In the genomic region with DNA sequence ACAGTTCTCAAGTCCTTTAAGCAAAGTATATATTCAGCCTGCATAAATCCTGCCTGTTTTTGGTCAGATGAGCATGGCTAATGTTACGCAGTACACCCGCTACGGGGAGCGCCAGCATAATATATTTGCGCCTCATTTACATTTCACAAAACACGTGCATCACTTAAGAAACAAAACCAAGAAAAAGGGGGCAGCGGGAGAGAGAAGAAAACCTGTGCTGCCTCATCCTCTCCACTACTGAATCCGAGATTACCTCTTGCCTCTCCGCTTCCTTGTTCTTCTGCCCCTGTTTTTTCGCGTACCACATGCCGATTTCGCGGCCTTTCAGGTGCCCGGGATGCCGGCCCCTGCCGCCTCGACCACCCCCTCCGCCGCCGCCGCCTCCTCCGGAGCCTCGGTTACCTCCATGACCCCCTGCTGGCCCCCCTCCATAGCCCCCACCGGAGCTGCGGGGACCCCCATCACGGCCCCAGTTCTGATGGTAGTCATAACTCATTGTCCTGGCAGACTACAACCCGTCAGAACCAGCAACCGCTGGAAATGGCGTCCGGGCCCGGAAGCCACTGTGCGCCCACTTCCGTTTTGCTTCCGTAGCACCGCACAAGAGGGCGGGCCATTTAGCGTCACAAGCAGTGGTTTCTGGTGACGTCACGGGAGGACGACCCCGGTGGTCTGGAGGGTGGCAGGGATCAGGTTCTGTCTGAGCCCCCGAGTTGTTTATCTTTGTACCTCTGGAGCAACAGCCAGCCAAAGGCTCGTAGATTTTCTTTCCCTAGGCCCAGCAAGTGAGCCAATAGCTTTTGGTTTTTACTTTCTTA, we compare ENCODE assay signal across 1 cellular context.
TF ChIP-seq lines count a peak whose summit lies in the region.

DHX36 (minus strand) TSS at position 567 of the 818 bp plus-strand sequence; CDS start at position 496, 71 bp downstream.

TF ChIP-seq in HepG2, 621 proteins besides CTCF, POLR2A, EP300 and RAD21 (continued from another document and continues in another):
- TF ChIP-seq LRRFIP1 (CRISPR knock-in tag; conservative IDR thresholded peaks at IDR 0.05) (no peak), STAG1 (CRISPR knock-in tag; IDR thresholded peaks at IDR 0.05) (no peak), SMC3 (IDR thresholded peaks at IDR 0.05; ENCODE audit: low read length) (no peak), ZNF563 (CRISPR knock-in tag; IDR thresholded peaks at IDR 0.05) (no peak), MTA3 (CRISPR knock-in tag; IDR thresholded peaks at IDR 0.05) (no peak), ZNF589 (CRISPR knock-in tag; conservative IDR thresholded peaks at IDR 0.05) (no peak), BRD4 (CRISPR knock-in tag; IDR thresholded peaks at IDR 0.05) (peak; percentile 52), ZNF776 (CRISPR knock-in tag; IDR thresholded peaks at IDR 0.05) (peak; percentile 32; the same call in 1 of the 2 replicates), PITX1 (CRISPR knock-in tag; IDR thresholded peaks at IDR 0.05) (no peak), ZNF549 (CRISPR knock-in tag; IDR thresholded peaks at IDR 0.05) (no peak), SCMH1 (CRISPR knock-in tag; IDR thresholded peaks at IDR 0.05; ENCODE audit: borderline replicate concordance) (no peak), DBP (CRISPR knock-in tag; IDR thresholded peaks at IDR 0.05; ENCODE audit: not compliant biosample characterization) (no peak), SRSF4 (IDR thresholded peaks at IDR 0.05; ENCODE audit: low read depth, low read length, poor library complexity, severe bottlenecking) (no peak), ZNF530 (CRISPR knock-in tag; IDR thresholded peaks at IDR 0.05; ENCODE audit: low read depth) (no peak), NCOR1 (IDR thresholded peaks at IDR 0.05; ENCODE audit: borderline replicate concordance, low read length) (no peak), ZNF17 (CRISPR knock-in tag; IDR thresholded peaks at IDR 0.05) (no peak), RXRA (CRISPR knock-in tag; IDR thresholded peaks at IDR 0.05) (peak; percentile 56; the same call in 1 of the 2 replicates), ZNF841 (CRISPR knock-in tag; IDR thresholded peaks at IDR 0.05; ENCODE audit: borderline replicate concordance) (no peak), ZIK1 (CRISPR knock-in tag; IDR thresholded peaks at IDR 0.05; ENCODE audit: borderline replicate concordance, low read depth) (no peak; the same call in 1 of the 2 replicates), RFX1 (IDR thresholded peaks at IDR 0.05) (no peak), ERF (CRISPR knock-in tag; IDR thresholded peaks at IDR 0.05) (peak; percentile 33; the same call in 1 of the 2 replicates), GPN1 (CRISPR knock-in tag; IDR thresholded peaks at IDR 0.05; ENCODE audit: borderline replicate concordance) (no peak), ZNF20 (CRISPR knock-in tag; IDR thresholded peaks at IDR 0.05) (no peak), ZNF567 (CRISPR knock-in tag; IDR thresholded peaks at IDR 0.05; ENCODE audit: borderline replicate concordance) (no peak), ATRX (CRISPR knock-in tag; IDR thresholded peaks at IDR 0.05; ENCODE audit: borderline replicate concordance) (no peak), NR0B2 (CRISPR knock-in tag; IDR thresholded peaks at IDR 0.05) (0 out of 2 replicates have a peak, but pooled peaks have one; percentile 41), MED8 (CRISPR knock-in tag; IDR thresholded peaks at IDR 0.05; ENCODE audit: insufficient replicate concordance) (no peak), ZNF737 (CRISPR knock-in tag; IDR thresholded peaks at IDR 0.05; ENCODE audit: borderline replicate concordance) (no peak; the same call in 1 of the 2 replicates), ZNF543 (CRISPR knock-in tag; IDR thresholded peaks at IDR 0.05) (0 out of 2 replicates have a peak, but pooled peaks have one; percentile 51), SUZ12 (IDR thresholded peaks at IDR 0.05; ENCODE audit: low read depth, low read length) (no peak), HNF1A (IDR thresholded peaks at IDR 0.05; ENCODE audit: low read depth) (no peak), HNF1A (CRISPR knock-in tag; IDR thresholded peaks at IDR 0.05; ENCODE audit: borderline replicate concordance) (no peak), SIX1 (CRISPR knock-in tag; IDR thresholded peaks at IDR 0.05; ENCODE audit: borderline replicate concordance) (no peak), FIP1L1 (IDR thresholded peaks at IDR 0.05; ENCODE audit: borderline replicate concordance, insufficient read depth, low read depth, low read length) (no peak), KDM6A (CRISPR knock-in tag; IDR thresholded peaks at IDR 0.05; ENCODE audit: low read depth) (no peak), ZNF580 (CRISPR knock-in tag; IDR thresholded peaks at IDR 0.05; ENCODE audit: borderline replicate concordance, low read depth) (no peak), MXI1 (IDR thresholded peaks at IDR 0.05; ENCODE audit: borderline replicate concordance, low read depth, low read length) (0 out of 3 replicates have a peak, but pooled peaks have one; percentile 43), SRY (CRISPR knock-in tag; IDR thresholded peaks at IDR 0.05) (no peak), TCF12 (IDR thresholded peaks at IDR 0.05) (no peak), TCF12 (CRISPR knock-in tag; IDR thresholded peaks at IDR 0.05) (no peak), POGZ (CRISPR knock-in tag; IDR thresholded peaks at IDR 0.05) (peak; percentile 96), CBFB (CRISPR knock-in tag; IDR thresholded peaks at IDR 0.05) (peak; percentile 64; the same call in 1 of the 2 replicates), FOXA1 (IDR thresholded peaks at IDR 0.05) (no peak), FOXA1 (CRISPR knock-in tag; IDR thresholded peaks at IDR 0.05) (0 out of 2 replicates have a peak, but pooled peaks have one; percentile 30)
- TF ChIP-seq, protein P1, sequence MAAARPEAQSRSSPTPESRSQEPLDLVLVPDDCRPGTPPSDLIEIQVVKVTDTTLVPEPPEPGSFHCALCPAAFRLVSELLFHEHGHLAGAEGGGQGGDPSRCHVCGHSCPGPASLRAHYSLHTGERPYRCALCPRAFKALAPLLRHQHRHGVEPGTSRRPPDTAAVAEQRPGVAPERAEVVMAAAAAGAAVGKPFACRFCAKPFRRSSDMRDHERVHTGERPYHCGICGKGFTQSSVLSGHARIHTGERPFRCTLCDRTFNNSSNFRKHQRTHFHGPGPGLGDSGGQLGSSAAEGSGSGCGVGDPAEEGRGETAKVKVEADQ (CRISPR knock-in tag; IDR thresholded peaks at IDR 0.05; ENCODE audit: borderline replicate concordance) = no peak
- TF ChIP-seq, protein P2, sequence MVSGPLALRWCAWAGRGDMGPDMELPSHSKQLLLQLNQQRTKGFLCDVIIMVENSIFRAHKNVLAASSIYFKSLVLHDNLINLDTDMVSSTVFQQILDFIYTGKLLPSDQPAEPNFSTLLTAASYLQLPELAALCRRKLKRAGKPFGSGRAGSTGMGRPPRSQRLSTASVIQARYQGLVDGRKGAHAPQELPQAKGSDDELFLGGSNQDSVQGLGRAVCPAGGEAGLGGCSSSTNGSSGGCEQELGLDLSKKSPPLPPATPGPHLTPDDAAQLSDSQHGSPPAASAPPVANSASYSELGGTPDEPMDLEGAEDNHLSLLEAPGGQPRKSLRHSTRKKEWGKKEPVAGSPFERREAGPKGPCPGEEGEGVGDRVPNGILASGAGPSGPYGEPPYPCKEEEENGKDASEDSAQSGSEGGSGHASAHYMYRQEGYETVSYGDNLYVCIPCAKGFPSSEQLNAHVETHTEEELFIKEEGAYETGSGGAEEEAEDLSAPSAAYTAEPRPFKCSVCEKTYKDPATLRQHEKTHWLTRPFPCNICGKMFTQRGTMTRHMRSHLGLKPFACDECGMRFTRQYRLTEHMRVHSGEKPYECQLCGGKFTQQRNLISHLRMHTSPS (CRISPR knock-in tag; IDR thresholded peaks at IDR 0.05; ENCODE audit: low read depth) = no peak
- TF ChIP-seq, protein P3, sequence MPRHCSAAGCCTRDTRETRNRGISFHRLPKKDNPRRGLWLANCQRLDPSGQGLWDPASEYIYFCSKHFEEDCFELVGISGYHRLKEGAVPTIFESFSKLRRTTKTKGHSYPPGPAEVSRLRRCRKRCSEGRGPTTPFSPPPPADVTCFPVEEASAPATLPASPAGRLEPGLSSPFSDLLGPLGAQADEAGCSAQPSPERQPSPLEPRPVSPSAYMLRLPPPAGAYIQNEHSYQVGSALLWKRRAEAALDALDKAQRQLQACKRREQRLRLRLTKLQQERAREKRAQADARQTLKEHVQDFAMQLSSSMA (CRISPR knock-in tag; IDR thresholded peaks at IDR 0.05) = no peak
- TF ChIP-seq, protein P4, sequence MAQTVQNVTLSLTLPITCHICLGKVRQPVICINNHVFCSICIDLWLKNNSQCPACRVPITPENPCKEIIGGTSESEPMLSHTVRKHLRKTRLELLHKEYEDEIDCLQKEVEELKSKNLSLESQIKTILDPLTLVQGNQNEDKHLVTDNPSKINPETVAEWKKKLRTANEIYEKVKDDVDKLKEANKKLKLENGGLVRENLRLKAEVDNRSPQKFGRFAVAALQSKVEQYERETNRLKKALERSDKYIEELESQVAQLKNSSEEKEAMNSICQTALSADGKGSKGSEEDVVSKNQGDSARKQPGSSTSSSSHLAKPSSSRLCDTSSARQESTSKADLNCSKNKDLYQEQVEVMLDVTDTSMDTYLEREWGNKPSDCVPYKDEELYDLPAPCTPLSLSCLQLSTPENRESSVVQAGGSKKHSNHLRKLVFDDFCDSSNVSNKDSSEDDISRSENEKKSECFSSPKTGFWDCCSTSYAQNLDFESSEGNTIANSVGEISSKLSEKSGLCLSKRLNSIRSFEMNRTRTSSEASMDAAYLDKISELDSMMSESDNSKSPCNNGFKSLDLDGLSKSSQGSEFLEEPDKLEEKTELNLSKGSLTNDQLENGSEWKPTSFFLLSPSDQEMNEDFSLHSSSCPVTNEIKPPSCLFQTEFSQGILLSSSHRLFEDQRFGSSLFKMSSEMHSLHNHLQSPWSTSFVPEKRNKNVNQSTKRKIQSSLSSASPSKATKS (CRISPR knock-in tag; IDR thresholded peaks at IDR 0.05) = peak; percentile 62; the same call in 1 of the 2 replicates
- TF ChIP-seq, protein P5, sequence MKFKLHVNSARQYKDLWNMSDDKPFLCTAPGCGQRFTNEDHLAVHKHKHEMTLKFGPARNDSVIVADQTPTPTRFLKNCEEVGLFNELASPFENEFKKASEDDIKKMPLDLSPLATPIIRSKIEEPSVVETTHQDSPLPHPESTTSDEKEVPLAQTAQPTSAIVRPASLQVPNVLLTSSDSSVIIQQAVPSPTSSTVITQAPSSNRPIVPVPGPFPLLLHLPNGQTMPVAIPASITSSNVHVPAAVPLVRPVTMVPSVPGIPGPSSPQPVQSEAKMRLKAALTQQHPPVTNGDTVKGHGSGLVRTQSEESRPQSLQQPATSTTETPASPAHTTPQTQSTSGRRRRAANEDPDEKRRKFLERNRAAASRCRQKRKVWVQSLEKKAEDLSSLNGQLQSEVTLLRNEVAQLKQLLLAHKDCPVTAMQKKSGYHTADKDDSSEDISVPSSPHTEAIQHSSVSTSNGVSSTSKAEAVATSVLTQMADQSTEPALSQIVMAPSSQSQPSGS (CRISPR knock-in tag; IDR thresholded peaks at IDR 0.05) = peak; percentile 85; the same call in 1 of the 2 replicates
